ENCODE assay signal across 23 cellular contexts in genomic region chr21:42627527-42628289, GRCh38. TPM values are rescaled to one million over a fixed set of nuclear protein-coding genes. Genes with fewer than 3 reads are reported as not detected.
DNase-seq lines count a peak whose midpoint lies in the region; ATAC-seq, FAIRE-seq and TF ChIP-seq lines count a peak whose summit lies in the region.
"Had no signal": no experiment of that assay in that cellular context is flagged by ENCODE, and none has a peak within 500 bp of the region (broad histone marks: within the 10 kb centered on the region; RNA-seq: fewer than 3 reads in every experiment).

No MANE protein-coding gene starts in this region.

- H3K27ac ChIP-seq in K562 (ENCODE audit: extremely low read depth, low read depth, low read length) (no peak overlapping the region), iPS-18a (ENCODE audit: low read length) (no peak overlapping the region), spleen (no peak overlapping the region), ascending aorta (no peak overlapping the region)
- H3K27ac ChIP-seq: adrenal gland, colonic mucosa, WERI-Rb-1 had no signal

- peak; percentile 26; the same call in 2 of the 3 replicates for ATAC-seq in K562
- ATAC-seq: mucosa of descending colon; SK-N-SH treated with all-trans-retinoic acid at 6 μM for 48 hours; stimulated activated naive CD8-positive, alpha-beta T cell treated with anti-CD3 and anti-CD28 coated beads, Interleukin-15, amount 100 ng/mL, for 72 hours had no signal

- no peaks in the 10 kb centered on the region for H3K9me1 ChIP-seq in K562 (ENCODE audit: control insufficient read depth, insufficient read depth, low read length)

- in situ Hi-C loops in K562 (cut with MboI): no loop called here

- no peaks in the 10 kb centered on the region for H3K79me2 ChIP-seq in K562 (ENCODE audit: control insufficient read depth, insufficient read depth, low read length)

- CTCF ChIA-PET in K562 (lab: Yijun Ruan, JAX; ENCODE audit: low intra/inter-chr PET ratio): no interaction called here

- H3K9me3 ChIP-seq in K562 (replicated peaks; ENCODE audit: control insufficient read depth, insufficient read depth, low read depth, low read length): peaks cover 4% of the 10 kb centered on the region; the same call in 1 of the 2 replicates
- no peaks in the 10 kb centered on the region for H3K9me3 ChIP-seq in iPS-18a (ENCODE audit: control insufficient read depth, low read depth, low read length)
- H3K9me3 ChIP-seq in spleen: no peaks in the 10 kb centered on the region
- H3K9me3 ChIP-seq in ascending aorta: no peaks in the 10 kb centered on the region
- H3K9me3 ChIP-seq: adrenal gland, colonic mucosa, mucosa of descending colon had no signal

- H3K27me3 ChIP-seq in K562 (ENCODE audit: control insufficient read depth in 2 of 2, insufficient read depth in 2 of 2, low read length in 2 of 2): peaks cover 7 to 36% of the 10 kb centered on the region in 2 experiments; a peak in 3 of 5 replicates
- peaks cover 10% of the 10 kb centered on the region for H3K27me3 ChIP-seq in iPS-18a (ENCODE audit: control insufficient read depth, insufficient read depth, low read length)
- H3K27me3 ChIP-seq in spleen (replicated peaks in 1 of 7): peaks cover 0 to 52% (median 0%) of the 10 kb centered on the region in 7 donors
- no peaks in the 10 kb centered on the region for H3K27me3 ChIP-seq in ascending aorta
- H3K27me3 ChIP-seq: colonic mucosa had no signal

- TF ChIP-seq CTCF in K562 (IDR thresholded peaks at IDR 0.05 in 2 of 3, conservative IDR thresholded peaks at IDR 0.05 in 1 of 3; ENCODE audit: insufficient read depth in 2 of 3, low read depth in 1 of 3, low read length in 3 of 3) (no peak), spleen (IDR thresholded peaks at IDR 0.05 in 8 of 11, conservative IDR thresholded peaks at IDR 0.05 in 3 of 11) (no peak), ascending aorta (IDR thresholded peaks at IDR 0.05) (no peak)

- no TSS peak for BruUV-seq in K562 (replicated peaks; lab: Mats Ljungman, UMichigan)

- 29% methylated on average over 15 of the region's 15 CpGs for WGBS in K562 (ENCODE audit: insufficient coverage, low coverage, missing lambda C conversion rate)
- 81 to 91% (median 88%) methylated on average over 15 of the region's 15 CpGs for WGBS in spleen, 5 donors

- DNase-seq in NCI-H748 (lab: John Stamatoyannopoulos, UW; ENCODE audit: unreplicated experiment) (peak; percentile 20), NCI-H748 treated with DMSO at 0.1 percent for 48 hours (lab: John Stamatoyannopoulos, UW) (no peak), K562 (ENCODE audit: extremely low read depth in 1 of 4, low spot score in 3 of 4) (no peak), spleen (peak; percentile 33), ascending aorta (ENCODE audit: low spot score in 2 of 2) (no peak), iPS-NIHi11 (ENCODE audit: low spot score) (no peak), NCI-H1092 treated with DMSO at 0.1 percent for 48 hours (lab: John Stamatoyannopoulos, UW) (no peak)
- DNase-seq: activated CD4-positive, alpha-beta T cell treated with anti-CD3 and anti-CD28 coated beads, Interleukin-2, amount 50 U/mL, for 4 hours; activated gamma-delta T cell treated with Interleukin-2 at 50 U/mL for 16 hours; adrenal gland; colonic mucosa; HCEC 1CT; KG1; NCI-H1694; nephron progenitor cell; stimulated activated CD4-positive, alpha-beta T cell treated with anti-CD3 and anti-CD28 coated beads, Interleukin-4, amount 100 ng/mL, for 24 hours; stimulated activated naive CD8-positive, alpha-beta T cell treated with anti-CD3 and anti-CD28 coated beads, Interleukin-15, amount 100 ng/mL, for 72 hours; trophoblast cell; WERI-Rb-1 had no signal

- FAIRE-seq in K562 (lab: Jason Lieb, UNC): no peak
- FAIRE-seq: A204.1 had no signal

- POLR2A ChIA-PET in K562 (lab: Yijun Ruan, JAX): no interaction called here

- no peak overlapping the region for H2AFZ ChIP-seq in K562 (ENCODE audit: low read depth, low read length)

- TF ChIP-seq POLR2A in K562 (conservative IDR thresholded peaks at IDR 0.05) (no peak), spleen (IDR thresholded peaks at IDR 0.05) (no peak)

- no peak overlapping the region for H3K4me3 ChIP-seq in K562
- no peak overlapping the region for H3K4me3 ChIP-seq in iPS-18a (ENCODE audit: low read length)
- no peak overlapping the region for H3K4me3 ChIP-seq in spleen
- no peak overlapping the region for H3K4me3 ChIP-seq in ascending aorta
- H3K4me3 ChIP-seq: adrenal gland, colonic mucosa, mucosa of descending colon had no signal

- no peak for TF ChIP-seq EP300 in K562 (IDR thresholded peaks at IDR 0.05; ENCODE audit: low read length)

- no peaks in the 10 kb centered on the region for H4K20me1 ChIP-seq in K562 (replicated peaks; ENCODE audit: control insufficient read depth, insufficient read depth, low read length)

- no peaks in the 10 kb centered on the region for H3K36me3 ChIP-seq in K562 (ENCODE audit: control insufficient read depth, insufficient read depth, low read length)
- H3K36me3 ChIP-seq in iPS-18a (ENCODE audit: control insufficient read depth, low read depth, low read length): no peaks in the 10 kb centered on the region
- no peaks in the 10 kb centered on the region for H3K36me3 ChIP-seq in spleen
- H3K36me3 ChIP-seq in ascending aorta: no peaks in the 10 kb centered on the region
- H3K36me3 ChIP-seq: adrenal gland, colonic mucosa, WERI-Rb-1 had no signal

- intact Hi-C loops in K562 (cut with micrococcal nuclease): no loop called here
- intact Hi-C loops in spleen (cut with DNase I; ENCODE audit: low total_unique reads): no loop called here
- intact Hi-C loops in ascending aorta (cut with DNase I): no loop called here

- H3K9ac ChIP-seq in K562 (ENCODE audit: insufficient read depth in 1 of 2, low read depth in 2 of 2, low read length in 2 of 2) (no peak overlapping the region), iPS-18a (ENCODE audit: low read length) (peak overlapping the region; percentile 6)

- no peak overlapping the region for H3K4me2 ChIP-seq in K562 (ENCODE audit: insufficient read depth, low read length)

- TF ChIP-seq RAD21 in K562 (CRISPR knock-in tag; conservative IDR thresholded peaks at IDR 0.05 in 1 of 2, IDR thresholded peaks at IDR 0.05 in 1 of 2): no peak

- H3K4me1 ChIP-seq in K562 (replicated peaks in 1 of 2; ENCODE audit: control insufficient read depth in 2 of 2, insufficient read depth in 2 of 2, low read length in 2 of 2) (no peaks in the 10 kb centered on the region), iPS-18a (ENCODE audit: control insufficient read depth, low read depth, low read length) (no peaks in the 10 kb centered on the region), spleen (no peaks in the 10 kb centered on the region), ascending aorta (no peaks in the 10 kb centered on the region)
- H3K4me1 ChIP-seq: adrenal gland, colonic mucosa had no signal

TF ChIP-seq in K562, 482 proteins besides CTCF, POLR2A, EP300 and RAD21 (continues in another document):
- TF ChIP-seq, protein P1, sequence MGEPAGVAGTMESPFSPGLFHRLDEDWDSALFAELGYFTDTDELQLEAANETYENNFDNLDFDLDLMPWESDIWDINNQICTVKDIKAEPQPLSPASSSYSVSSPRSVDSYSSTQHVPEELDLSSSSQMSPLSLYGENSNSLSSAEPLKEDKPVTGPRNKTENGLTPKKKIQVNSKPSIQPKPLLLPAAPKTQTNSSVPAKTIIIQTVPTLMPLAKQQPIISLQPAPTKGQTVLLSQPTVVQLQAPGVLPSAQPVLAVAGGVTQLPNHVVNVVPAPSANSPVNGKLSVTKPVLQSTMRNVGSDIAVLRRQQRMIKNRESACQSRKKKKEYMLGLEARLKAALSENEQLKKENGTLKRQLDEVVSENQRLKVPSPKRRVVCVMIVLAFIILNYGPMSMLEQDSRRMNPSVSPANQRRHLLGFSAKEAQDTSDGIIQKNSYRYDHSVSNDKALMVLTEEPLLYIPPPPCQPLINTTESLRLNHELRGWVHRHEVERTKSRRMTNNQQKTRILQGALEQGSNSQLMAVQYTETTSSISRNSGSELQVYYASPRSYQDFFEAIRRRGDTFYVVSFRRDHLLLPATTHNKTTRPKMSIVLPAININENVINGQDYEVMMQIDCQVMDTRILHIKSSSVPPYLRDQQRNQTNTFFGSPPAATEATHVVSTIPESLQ (CRISPR knock-in tag; IDR thresholded peaks at IDR 0.05): no peak
- no peak for TF ChIP-seq DLX4 (CRISPR knock-in tag; IDR thresholded peaks at IDR 0.05)

RNA-seq across cellular contexts. Expression of gene PDE9A, which starts 25.7 kb away (rescaled TPM):
- 0.12 and 0.63 TPM in 2 replicates for total RNA-seq in K562 (2011; cell fraction: chromatin; rRNA removed; ENCODE audit: low replicate concordance)
- 0.92 TPM in 1 of 2 replicates, not detected in the other for total RNA-seq in K562 (2011; cell fraction: nucleolus; rRNA removed)
- not detected in 2 replicates for total RNA-seq in K562 (2011; cell fraction: nucleoplasm; rRNA removed)
- total RNA-seq in K562 (2014; rRNA removed) (not detected in 2 replicates), K562 (2014; rRNA removed; fragmentation: Illumina TruSeq; extraction: Trizol) (not detected in 2 replicates), K562 (2015; rRNA removed; fragmentation: Illumina TruSeq; extraction: Trizol) (not detected in 2 replicates), K562 (2021) (0.27 TPM in 1 of 2 replicates, not detected in the other), spleen (10 to 100 TPM; 15.1 to 45.5 (median 24.9) TPM), ascending aorta (2.2 TPM)
- polyA plus RNA-seq in K562 (2011; rRNA removed) (0.07 TPM in 1 of 2 replicates, not detected in the other), K562 (2014; fragmentation: Illumina TruSeq; extraction: Trizol) (not detected in 2 replicates), K562 (2014; fragmentation: Nextera tagmentation; extraction: Ambion mirVana) (not detected), K562 (2014; rRNA removed) (not detected in 2 replicates), spleen (10 to 100 TPM in 2 of 3 donors, 1 to 10 TPM in 1; 7.9 to 33.5 (median 18.2) TPM)
- polyA plus RNA-seq in K562 (2011; cell fraction: cytosol; rRNA removed): 0.13 TPM in 1 of 2 replicates, not detected in the other
- 0.15 TPM in 1 of 2 replicates, not detected in the other for polyA plus RNA-seq in K562 (2011; cell fraction: nucleus; rRNA removed)
- polyA plus RNA-seq in K562 (2012): not detected in 2 replicates
- polyA minus RNA-seq in K562 (2011; rRNA and poly(A)+ RNA removed): not detected in 2 replicates
- polyA minus RNA-seq in K562 (2011; cell fraction: cytosol; rRNA and poly(A)+ RNA removed): not detected in 2 replicates
- polyA minus RNA-seq in K562 (2011; cell fraction: nucleus; rRNA and poly(A)+ RNA removed): not detected in 2 replicates

Comparison
In these comparisons a context has a peak if more than half of its experiments do, and no peak if none do; other contexts are left out.
1. DNase-seq: peak in NCI-H748 (single experiment) and spleen (single experiment); none in NCI-H748 treated with DMSO at 0.1 percent for 48 hours (single experiment), K562 (0 of 4), ascending aorta (0 of 2), iPS-NIHi11 (single experiment) and NCI-H1092 treated with DMSO at 0.1 percent for 48 hours (single experiment).